12 cellular contexts compared by ENCODE assay signal in the genomic region with DNA sequence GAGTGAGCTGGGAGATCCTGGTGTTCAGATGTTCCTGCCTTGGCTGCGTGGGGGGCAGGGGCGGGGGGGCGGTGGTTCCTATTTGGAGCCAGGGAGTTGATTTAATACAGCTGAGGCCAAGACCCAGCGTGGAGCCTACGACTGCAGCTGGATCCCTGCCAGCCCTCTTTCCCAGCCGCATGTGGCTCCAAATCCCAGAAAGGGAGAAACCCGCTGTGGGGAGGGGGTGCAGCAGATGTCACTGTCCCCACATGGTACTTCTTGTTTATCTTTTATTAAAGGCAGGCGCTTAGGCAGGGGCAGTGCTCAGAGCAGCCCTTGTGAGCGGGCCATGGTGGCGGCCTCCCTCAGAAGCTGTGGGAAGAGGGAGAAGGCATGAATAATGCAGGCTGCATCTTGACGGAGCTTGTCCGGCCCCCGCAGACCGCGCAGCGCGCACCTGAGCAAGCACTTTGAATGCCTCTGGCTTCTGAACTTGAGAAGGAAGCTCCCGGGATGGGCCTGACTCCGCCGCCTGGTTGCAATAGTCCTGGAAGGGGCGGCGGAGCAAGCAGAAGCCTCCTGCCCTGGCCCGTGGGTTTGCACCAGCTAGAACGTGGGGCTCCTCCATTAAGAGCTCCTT.
A peak's percentile ranks its signal among the peaks of the same experiment; 100 is the strongest.
DNase-seq lines count a peak whose midpoint lies in the region; ATAC-seq lines count a peak whose summit lies in the region.
"Had no signal": no experiment of that assay in that cellular context is flagged by ENCODE, and none has a peak within 500 bp of the region (broad histone marks: within the 10 kb centered on the region; RNA-seq: fewer than 3 reads in every experiment).

No MANE protein-coding gene starts in this region.

- no peak overlapping the region for H3K27ac Mint-ChIP-seq in immature natural killer cell
- H3K27ac Mint-ChIP-seq: activated B cell treated with CpG ODN at 0.5 μM for 24 hours had no signal

- no peak overlapping the region for H3K4me3 Mint-ChIP-seq in immature natural killer cell
- H3K4me3 Mint-ChIP-seq: activated B cell treated with CpG ODN at 0.5 μM for 24 hours had no signal

- intact Hi-C loops in posterior vena cava (cut with DNase I): loop anchor here in 1 of 2 donors (5.0 kb wide), 1 partner anchor 941 kb away; no protein-coding TSS in a partner anchor

- H3K27me3 Mint-ChIP-seq in immature natural killer cell (ENCODE audit: low read depth in 3 of 3): peaks cover 0 to 4% (median 1%) of the 10 kb centered on the region in 3 donors
- H3K27me3 Mint-ChIP-seq: activated B cell treated with CpG ODN at 0.5 μM for 24 hours had no signal

- H3K36me3 Mint-ChIP-seq in immature natural killer cell: no peaks in the 10 kb centered on the region

- H3K4me1 Mint-ChIP-seq in immature natural killer cell: no peaks in the 10 kb centered on the region
- H3K4me1 Mint-ChIP-seq: activated B cell treated with CpG ODN at 0.5 μM for 24 hours had no signal

- DNase-seq in DMS79 (lab: John Stamatoyannopoulos, UW) (peak; percentile 60), NCI-H345 treated with DMSO at 0.1 percent for 48 hours (lab: John Stamatoyannopoulos, UW; ENCODE audit: unreplicated experiment) (peak; percentile 95), cerebellum (ENCODE audit: low spot score) (peak; percentile 31), posterior vena cava (ENCODE audit: low spot score) (peak; percentile 80), immature natural killer cell (no peak)
- DNase-seq: activated B cell treated with CpG ODN at 0.5 μM for 24 hours; EL; foreskin melanocyte; stimulated activated naive CD4-positive, alpha-beta T cell treated with Interleukin-2 at 50 U/mL for 16 hours had no signal

- ATAC-seq in GM18909 (IDR thresholded peaks at IDR 0.05; ENCODE audit: poor library complexity, unreplicated experiment) (no peak), HG02623 (IDR thresholded peaks at IDR 0.05; ENCODE audit: unreplicated experiment) (no peak), GM21786 (IDR thresholded peaks at IDR 0.05; ENCODE audit: unreplicated experiment) (no peak)

- H3K9me3 Mint-ChIP-seq in immature natural killer cell: peaks cover 0 to 6% (median 0%) of the 10 kb centered on the region in 6 donors

Comparison
In these comparisons a context has a peak if more than half of its experiments do, and no peak if none do; other contexts are left out.
1. DNase-seq: peak in DMS79 (single experiment), NCI-H345 treated with DMSO at 0.1 percent for 48 hours (single experiment), cerebellum (single experiment) and posterior vena cava (single experiment); none in immature natural killer cell (0 of 3).